In the genomic region with DNA sequence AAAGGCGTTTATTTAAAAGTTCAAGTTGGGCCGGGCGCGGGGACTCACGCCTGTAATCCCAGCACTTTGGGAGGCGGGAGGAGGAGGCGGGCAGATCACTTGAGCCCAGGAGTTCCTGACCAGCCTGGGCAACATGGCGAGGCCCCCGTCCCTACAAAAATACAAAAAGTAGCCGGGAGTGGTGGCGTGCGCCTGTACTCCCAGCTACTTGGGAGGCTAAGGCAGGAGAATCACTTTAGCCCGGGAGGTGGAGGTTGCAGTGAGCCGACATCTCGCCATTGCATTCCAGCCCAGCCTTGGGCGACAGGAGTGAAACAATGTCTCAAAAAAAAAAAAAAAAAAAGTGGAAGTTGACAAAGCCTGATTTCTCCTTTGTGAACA, we compare ENCODE assay signal across 8 cellular contexts. TPM values are rescaled to one million over a fixed set of nuclear protein-coding genes. Genes with fewer than 3 reads are reported as not detected.
A peak's percentile ranks its signal among the peaks of the same experiment; 100 is the strongest.
DNase-seq lines count a peak whose midpoint lies in the region; ATAC-seq lines count a peak whose summit lies in the region.

No MANE protein-coding gene starts in this region.

- CTCF ChIA-PET in activated CD8-positive, alpha-beta T cell treated with anti-CD3 and anti-CD28 coated beads, Interleukin-2, amount 10 ng/mL, durations not matched to agents 7 days and 5 days (lab: Charles Lee), result interaction anchor here (1.3 to 1.9 kb wide), 3 partner anchors 13 to 51 kb away, joined by 3 to 6 read pairs (median 4); a partner anchor contains a TSS

- peak overlapping the region; percentile 94 for H3K9ac ChIP-seq in iPS-18a (ENCODE audit: low read length)

- peak; percentile 9 for DNase-seq in stimulated activated CD4-positive, alpha-beta T cell treated with anti-CD3 and anti-CD28 coated beads, Interleukin-1b, Interleukin-23, amount 100 ng/mL, for 48 hours
- no peak for DNase-seq in stimulated activated CD4-positive, alpha-beta T cell treated with anti-CD3 and anti-CD28 coated beads, Interleukin-4, amount 100 ng/mL, for 4 hours
- no peak for DNase-seq in activated CD8-positive, alpha-beta T cell treated with anti-CD3 and anti-CD28 coated beads, Interleukin-2, amount 10 ng/mL, durations not matched to agents 7 days and 5 days
- DNase-seq in stimulated activated naive CD8-positive, alpha-beta T cell treated with anti-CD3 and anti-CD28 coated beads, Interleukin-15, Interleukin-2, amounts not matched to agents 100 U/mL and 50 U/mL, for 24 hours, result peak; percentile 27
- DNase-seq in cerebellum (ENCODE audit: low spot score) (no peak), NCI-H2029 (lab: John Stamatoyannopoulos, UW) (no peak)

- no peak for ATAC-seq in activated CD8-positive, alpha-beta T cell treated with anti-CD3 and anti-CD28 coated beads, Interleukin-2, amount 10 ng/mL, durations not matched to agents 7 days and 5 days
- ATAC-seq in stimulated activated naive CD8-positive, alpha-beta T cell treated with anti-CD3 and anti-CD28 coated beads, Interleukin-15, Interleukin-2, amounts not matched to agents 100 U/mL and 50 U/mL, for 24 hours, result no peak
- ATAC-seq in HG02970 (IDR thresholded peaks at IDR 0.05; ENCODE audit: low FRiP score, unreplicated experiment), result no peak

- peaks cover 18% of the 10 kb centered on the region for H3K36me3 Mint-ChIP-seq in activated CD8-positive, alpha-beta T cell treated with anti-CD3 and anti-CD28 coated beads, Interleukin-2, amount 10 ng/mL, durations not matched to agents 7 days and 5 days (ENCODE audit: low read depth)

- H3K27ac Mint-ChIP-seq in activated CD8-positive, alpha-beta T cell treated with anti-CD3 and anti-CD28 coated beads, Interleukin-2, amount 10 ng/mL, durations not matched to agents 7 days and 5 days, result peak overlapping the region; percentile 83

- peak overlapping the region; percentile 81 for H3K4me3 Mint-ChIP-seq in activated CD8-positive, alpha-beta T cell treated with anti-CD3 and anti-CD28 coated beads, Interleukin-2, amount 10 ng/mL, durations not matched to agents 7 days and 5 days

- H3K9me3 ChIP-seq in iPS-18a (ENCODE audit: control insufficient read depth, low read depth, low read length), result no peaks in the 10 kb centered on the region

- H3K4me1 Mint-ChIP-seq in activated CD8-positive, alpha-beta T cell treated with anti-CD3 and anti-CD28 coated beads, Interleukin-2, amount 10 ng/mL, durations not matched to agents 7 days and 5 days (ENCODE audit: low read depth), result peaks cover 24% of the 10 kb centered on the region

- peak overlapping the region; percentile 94 for H3K4me3 ChIP-seq in iPS-18a (ENCODE audit: low read length)

- POLR2A ChIA-PET in activated CD8-positive, alpha-beta T cell treated with anti-CD3 and anti-CD28 coated beads, Interleukin-2, amount 10 ng/mL, durations not matched to agents 7 days and 5 days (lab: Charles Lee), result interaction anchor here (0.6 to 4.3 kb wide), 6 partner anchors 11 to 764 kb away, joined by 3 to 33 read pairs (median 4); a partner anchor contains a TSS

- peaks cover 17% of the 10 kb centered on the region for H3K36me3 ChIP-seq in iPS-18a (ENCODE audit: control insufficient read depth, low read depth, low read length)

- H3K27me3 Mint-ChIP-seq in activated CD8-positive, alpha-beta T cell treated with anti-CD3 and anti-CD28 coated beads, Interleukin-2, amount 10 ng/mL, durations not matched to agents 7 days and 5 days (ENCODE audit: low read depth), result no peaks in the 10 kb centered on the region

- no peaks in the 10 kb centered on the region for H3K9me3 Mint-ChIP-seq in activated CD8-positive, alpha-beta T cell treated with anti-CD3 and anti-CD28 coated beads, Interleukin-2, amount 10 ng/mL, durations not matched to agents 7 days and 5 days (ENCODE audit: insufficient read depth)

- H3K4me1 ChIP-seq in iPS-18a (ENCODE audit: control insufficient read depth, low read depth, low read length), result no peaks in the 10 kb centered on the region

- no peaks in the 10 kb centered on the region for H3K27me3 ChIP-seq in iPS-18a (ENCODE audit: control insufficient read depth, insufficient read depth, low read length)

- peak overlapping the region; percentile 67 for H3K27ac ChIP-seq in iPS-18a (ENCODE audit: low read length)

RNA-seq across cellular contexts. Expression of a gene that starts 0.8 kb away (rescaled TPM):
- 10 to 100 TPM; 44.5 to 44.7 TPM for total RNA-seq in activated CD8-positive, alpha-beta T cell treated with anti-CD3 and anti-CD28 coated beads, Interleukin-2, amount 10 ng/mL, durations not matched to agents 7 days and 5 days
- total RNA-seq in cerebellum, result 19.7 TPM

RNA-seq across cellular contexts. Expression of a gene that starts 12.6 kb away (rescaled TPM):
- 10 to 100 TPM; 17.7 to 20.7 TPM for total RNA-seq in activated CD8-positive, alpha-beta T cell treated with anti-CD3 and anti-CD28 coated beads, Interleukin-2, amount 10 ng/mL, durations not matched to agents 7 days and 5 days
- total RNA-seq in cerebellum, result 24.4 TPM

RNA-seq across cellular contexts. Expression of a gene that starts 12.7 kb away (rescaled TPM):
- 100 to 1,000 TPM; 114 to 121 TPM for total RNA-seq in activated CD8-positive, alpha-beta T cell treated with anti-CD3 and anti-CD28 coated beads, Interleukin-2, amount 10 ng/mL, durations not matched to agents 7 days and 5 days
- 34.6 TPM for total RNA-seq in cerebellum

RNA-seq across cellular contexts. Expression of a gene that starts 13.2 kb away (rescaled TPM):
- total RNA-seq in activated CD8-positive, alpha-beta T cell treated with anti-CD3 and anti-CD28 coated beads, Interleukin-2, amount 10 ng/mL, durations not matched to agents 7 days and 5 days, result 100 to 1,000 TPM; 104 to 111 TPM
- 275 TPM for total RNA-seq in cerebellum

RNA-seq across cellular contexts. Expression of a gene that starts 20.3 kb away (rescaled TPM):
- total RNA-seq in activated CD8-positive, alpha-beta T cell treated with anti-CD3 and anti-CD28 coated beads, Interleukin-2, amount 10 ng/mL, durations not matched to agents 7 days and 5 days, result not detected
- not detected for total RNA-seq in cerebellum

Comparison
In these comparisons a context has a peak if more than half of its experiments do, and no peak if none do; other contexts are left out.
1. DNase-seq: peak in stimulated activated CD4-positive, alpha-beta T cell treated with anti-CD3 and anti-CD28 coated beads, Interleukin-1b, Interleukin-23, amount 100 ng/mL, for 48 hours (single experiment) and stimulated activated naive CD8-positive, alpha-beta T cell treated with anti-CD3 and anti-CD28 coated beads, Interleukin-15, Interleukin-2, amounts not matched to agents 100 U/mL and 50 U/mL, for 24 hours (single experiment); none in stimulated activated CD4-positive, alpha-beta T cell treated with anti-CD3 and anti-CD28 coated beads, Interleukin-4, amount 100 ng/mL, for 4 hours (0 of 2), activated CD8-positive, alpha-beta T cell treated with anti-CD3 and anti-CD28 coated beads, Interleukin-2, amount 10 ng/mL, durations not matched to agents 7 days and 5 days (single experiment), cerebellum (single experiment) and NCI-H2029 (single experiment).